Comparison of ENCODE assay signal across 8 cellular contexts in genomic region chr15:60006203-60006782, GRCh38. TPM values are rescaled to one million over a fixed set of nuclear protein-coding genes. Genes with fewer than 3 reads are reported as not detected.
A peak's percentile ranks its signal among the peaks of the same experiment; 100 is the strongest.
DNase-seq lines count a peak whose midpoint lies in the region; ATAC-seq, FAIRE-seq and TF ChIP-seq lines count a peak whose summit lies in the region.
"Had no signal": no experiment of that assay in that cellular context is flagged by ENCODE, and none has a peak within 500 bp of the region (broad histone marks: within the 10 kb centered on the region; RNA-seq: fewer than 3 reads in every experiment).

No MANE protein-coding gene starts in this region.

- POLR2A ChIA-PET in HepG2 (lab: Yijun Ruan, JAX), result no interaction called here

- H3K4me3 ChIP-seq in body of pancreas (peak overlapping the region in 1 of 2 donors; percentile 9), HepG2 (replicated peaks in 1 of 3; ENCODE audit: insufficient read depth in 1 of 3, low read depth in 2 of 3, low read length in 3 of 3) (peak overlapping the region; percentile 51 to 73 (median 68))

- peaks cover 87% of the 10 kb centered on the region for H3K27me3 Mint-ChIP-seq in T-helper 17 cell

- TF ChIP-seq CTCF in body of pancreas (IDR thresholded peaks at IDR 0.05) (no peak), HepG2 (CRISPR knock-in tag; IDR thresholded peaks at IDR 0.05) (no peak)

- peak; percentile 75 for ATAC-seq in GM18520 (IDR thresholded peaks at IDR 0.05; ENCODE audit: unreplicated experiment)
- peak; percentile 74 for ATAC-seq in HG03175 (IDR thresholded peaks at IDR 0.05; ENCODE audit: unreplicated experiment)
- peak; percentile 75 for ATAC-seq in T-helper 17 cell
- ATAC-seq in body of pancreas, result peak; percentile 55
- peak; percentile 70 for ATAC-seq in HepG2

- TF ChIP-seq EP300 in HepG2 (IDR thresholded peaks at IDR 0.05; ENCODE audit: low read depth in 2 of 2, low read length in 2 of 2) (no peak), HepG2 (CRISPR knock-in tag; IDR thresholded peaks at IDR 0.05; ENCODE audit: borderline replicate concordance) (no peak)

- FAIRE-seq in HepG2 (lab: Jason Lieb, UNC), result no peak
- FAIRE-seq: islet of Langerhans had no signal

- peaks cover 26% of the 10 kb centered on the region for H3K4me1 Mint-ChIP-seq in T-helper 17 cell

- WGBS in body of pancreas, 2 donors, result 2% methylated on average over 17 to 32 of the region's 32 CpGs
- 2% methylated on average over 17 of the region's 32 CpGs for WGBS in HepG2 (ENCODE audit: low lambda C conversion rate)

- H3K27me3 ChIP-seq in body of pancreas (peaks cover 4 to 62% of the 10 kb centered on the region in 2 donors), HepG2 (ENCODE audit: control insufficient read depth in 1 of 2, insufficient read depth in 2 of 2, low read length in 2 of 2) (peaks cover 8 to 78% of the 10 kb centered on the region in 2 experiments; a peak in 4 of 5 replicates)

- H3K36me3 ChIP-seq in body of pancreas (replicated peaks in 1 of 2; ENCODE audit: insufficient read depth in 1 of 2, low read depth in 2 of 2), result no peaks in the 10 kb centered on the region
- no peaks in the 10 kb centered on the region for H3K36me3 ChIP-seq in HepG2 (replicated peaks in 1 of 2; ENCODE audit: control insufficient read depth in 1 of 2, insufficient read depth in 2 of 2, low read length in 2 of 2)

- peak in 1 of 3 donors; percentile 47 for DNase-seq in T-helper 17 cell
- peak in 2 of 4 donors; percentile 14 to 17 for DNase-seq in body of pancreas
- DNase-seq in HepG2 (ENCODE audit: low spot score), result no peak
- DNase-seq in stimulated activated CD8-positive, alpha-beta memory T cell treated with anti-CD3 and anti-CD28 coated beads, Interleukin-15, amount 100 ng/mL, for 1 hour (ENCODE audit: low read depth), result peak; percentile 38
- DNase-seq in putamen (ENCODE audit: low spot score), result no peak

- H3K27ac ChIP-seq in body of pancreas (no peak overlapping the region), HepG2 (ENCODE audit: extremely low read length, insufficient read depth, low read length) (no peak overlapping the region)

- no peaks in the 10 kb centered on the region for H3K79me2 ChIP-seq in HepG2 (ENCODE audit: insufficient read depth, low read length)

- TF ChIP-seq RAD21 in HepG2 (CRISPR knock-in tag; IDR thresholded peaks at IDR 0.05), result no peak

- no peak overlapping the region; the same call in 1 of the 2 replicates for H3K9ac ChIP-seq in HepG2 (ENCODE audit: insufficient read depth, low read depth, low read length)

- H4K20me1 ChIP-seq in HepG2 (ENCODE audit: insufficient read depth, low read length), result no peaks in the 10 kb centered on the region

- peak overlapping the region; percentile 95 for H3K4me3 Mint-ChIP-seq in T-helper 17 cell

- BruUV-seq in HepG2 (replicated peaks; lab: Mats Ljungman, UMichigan), result no TSS peak

- peak overlapping the region; percentile 97 for H3K27ac Mint-ChIP-seq in T-helper 17 cell

- peaks cover 9% of the 10 kb centered on the region for H3K9me3 ChIP-seq in T-helper 17 cell (ENCODE audit: control insufficient read depth, low read length, poor library complexity, severe bottlenecking)
- no peaks in the 10 kb centered on the region for H3K9me3 ChIP-seq in body of pancreas
- no peaks in the 10 kb centered on the region for H3K9me3 ChIP-seq in HepG2 (ENCODE audit: low read length)

- peaks cover 36% of the 10 kb centered on the region for H3K4me1 ChIP-seq in body of pancreas
- 0 out of 2 replicates have a peak, but pooled peaks cover 5% of the 10 kb centered on the region for H3K4me1 ChIP-seq in HepG2 (ENCODE audit: insufficient read depth, low read length)

- in situ Hi-C loops in HepG2 (cut with HindIII; ENCODE audit: extremely low pct_ligation_motif_present, low pct_unique_long_range_greater_than_20kb), result no loop called here

- peaks cover 8% of the 10 kb centered on the region for H3K36me3 Mint-ChIP-seq in T-helper 17 cell (ENCODE audit: low read depth)

- TF ChIP-seq POLR2A in body of pancreas (IDR thresholded peaks at IDR 0.05) (no peak), HepG2 (IDR thresholded peaks at IDR 0.05; ENCODE audit: insufficient read depth in 1 of 2, low read depth in 2 of 2, low read length in 2 of 2) (no peak)

- CTCF ChIA-PET in HepG2 (lab: Yijun Ruan, JAX; ENCODE audit: low intra/inter-chr PET ratio, low total read pairs), result no interaction called here

- intact Hi-C loops in body of pancreas (cut with DNase I), result no loop called here
- intact Hi-C loops in HepG2 (cut with micrococcal nuclease; ENCODE audit: unreplicated experiment), result no loop called here

- peak overlapping the region; percentile 12 for H2AFZ ChIP-seq in HepG2 (ENCODE audit: low read length)

- H3K4me2 ChIP-seq in HepG2 (ENCODE audit: low read depth, low read length), result peak overlapping the region; percentile 80

TF ChIP-seq in HepG2, 621 proteins besides CTCF, POLR2A, EP300 and RAD21 (continues in another document):
- TF ChIP-seq FOXP1 (IDR thresholded peaks at IDR 0.05), result no peak
- TF ChIP-seq FOXP1 (CRISPR knock-in tag; IDR thresholded peaks at IDR 0.05), result peak; percentile 50; the same call in 1 of the 2 replicates
- TF ChIP-seq ZFX (CRISPR knock-in tag; IDR thresholded peaks at IDR 0.05; ENCODE audit: low read depth), result no peak
- 0 out of 2 replicates have a peak, but pooled peaks have one; percentile 17 for TF ChIP-seq ZNF574 (CRISPR knock-in tag; IDR thresholded peaks at IDR 0.05)
- TF ChIP-seq PITX1 (CRISPR knock-in tag; IDR thresholded peaks at IDR 0.05), result 0 out of 2 replicates have a peak, but pooled peaks have one; percentile 17
- TF ChIP-seq, protein P1, sequence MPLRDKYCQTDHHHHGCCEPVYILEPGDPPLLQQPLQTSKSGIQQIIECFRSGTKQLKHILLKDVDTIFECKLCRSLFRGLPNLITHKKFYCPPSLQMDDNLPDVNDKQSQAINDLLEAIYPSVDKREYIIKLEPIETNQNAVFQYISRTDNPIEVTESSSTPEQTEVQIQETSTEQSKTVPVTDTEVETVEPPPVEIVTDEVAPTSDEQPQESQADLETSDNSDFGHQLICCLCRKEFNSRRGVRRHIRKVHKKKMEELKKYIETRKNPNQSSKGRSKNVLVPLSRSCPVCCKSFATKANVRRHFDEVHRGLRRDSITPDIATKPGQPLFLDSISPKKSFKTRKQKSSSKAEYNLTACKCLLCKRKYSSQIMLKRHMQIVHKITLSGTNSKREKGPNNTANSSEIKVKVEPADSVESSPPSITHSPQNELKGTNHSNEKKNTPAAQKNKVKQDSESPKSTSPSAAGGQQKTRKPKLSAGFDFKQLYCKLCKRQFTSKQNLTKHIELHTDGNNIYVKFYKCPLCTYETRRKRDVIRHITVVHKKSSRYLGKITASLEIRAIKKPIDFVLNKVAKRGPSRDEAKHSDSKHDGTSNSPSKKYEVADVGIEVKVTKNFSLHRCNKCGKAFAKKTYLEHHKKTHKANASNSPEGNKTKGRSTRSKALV (CRISPR knock-in tag; IDR thresholded peaks at IDR 0.05), result 0 out of 2 replicates have a peak, but pooled peaks have one; percentile 44
- TF ChIP-seq DNMT3B (CRISPR knock-in tag; conservative IDR thresholded peaks at IDR 0.05), result no peak
- TF ChIP-seq YY1 (IDR thresholded peaks at IDR 0.05; ENCODE audit: insufficient read depth, insufficient replicate concordance, low read depth, low read length), result no peak

RNA-seq across cellular contexts. Expression of gene FOXB1, which starts 2.2 kb away (rescaled TPM):
- total RNA-seq in T-helper 17 cell (under 1 TPM; 0.21 to 0.22 TPM), body of pancreas (not detected), HepG2 (2016; rRNA removed; fragmentation: Illumina TruSeq; extraction: Trizol) (not detected in 2 replicates)
- not detected in 2 replicates for total RNA-seq in HepG2 (2016; cell fraction: cytosol; rRNA removed; fragmentation: Illumina TruSeq; extraction: Trizol; ENCODE audit: low read depth)
- total RNA-seq in HepG2 (2016; cell fraction: insoluble cytoplasmic fraction; rRNA removed; fragmentation: Illumina TruSeq; extraction: Trizol), result not detected in 2 replicates
- not detected in 2 replicates for total RNA-seq in HepG2 (2016; cell fraction: membrane; rRNA removed; fragmentation: Illumina TruSeq; extraction: Trizol)
- total RNA-seq in HepG2 (2016; cell fraction: nucleus; rRNA removed; fragmentation: Illumina TruSeq; extraction: Trizol), result not detected in 2 replicates
- not detected in 2 replicates for polyA plus RNA-seq in HepG2 (2011; rRNA removed)
- not detected in 2 replicates for polyA plus RNA-seq in HepG2 (2011; cell fraction: cytosol; rRNA removed)
- polyA plus RNA-seq in HepG2 (2011; cell fraction: nucleus; rRNA removed), result not detected in 2 replicates
- not detected in 2 replicates for polyA plus RNA-seq in HepG2 (2012)
- polyA plus RNA-seq in HepG2 (2016; cell fraction: cytosol; fragmentation: Illumina TruSeq; extraction: Trizol; ENCODE audit: low read depth), result not detected in 2 replicates
- polyA plus RNA-seq in HepG2 (2016; cell fraction: insoluble cytoplasmic fraction; fragmentation: Illumina TruSeq; extraction: Trizol; ENCODE audit: low read depth), result not detected in 2 replicates
- polyA plus RNA-seq in HepG2 (2016; cell fraction: membrane; fragmentation: Illumina TruSeq; extraction: Trizol; ENCODE audit: low read depth), result not detected in 2 replicates
- polyA plus RNA-seq in HepG2 (2016; cell fraction: nucleus; fragmentation: Illumina TruSeq; extraction: Trizol; ENCODE audit: insufficient read depth, low read depth), result not detected in 2 replicates
- not detected in 2 replicates for polyA minus RNA-seq in HepG2 (2011; rRNA and poly(A)+ RNA removed; ENCODE audit: low replicate concordance)
- not detected in 2 replicates for polyA minus RNA-seq in HepG2 (2011; cell fraction: cytosol; rRNA and poly(A)+ RNA removed)
- polyA minus RNA-seq in HepG2 (2011; cell fraction: nucleus; rRNA and poly(A)+ RNA removed), result not detected in 2 replicates
